ENCODE assay signal across 18 cellular contexts in genomic region chr4:2303121-2303685, GRCh38.
"Had no signal": no experiment of that assay in that cellular context is flagged by ENCODE, and none has a peak within 500 bp of the region (broad histone marks: within the 10 kb centered on the region; RNA-seq: fewer than 3 reads in every experiment).

No MANE protein-coding gene starts in this region.

- H3K27me3 ChIP-seq: esophagus squamous epithelium, gastrocnemius medialis, neutrophil, thyroid gland had no signal

- H3K4me3 ChIP-seq: esophagus squamous epithelium, gastrocnemius medialis, thyroid gland had no signal

- H3K4me1 ChIP-seq: gastrocnemius medialis had no signal

- H3K27ac Mint-ChIP-seq: activated CD8-positive, alpha-beta T cell treated with anti-CD3 and anti-CD28 coated beads, Interleukin-2, amount 10 ng/mL, durations not matched to agents 7 days and 5 days; activated naive CD4-positive, alpha-beta T cell treated with anti-CD3 and anti-CD28 coated beads for 36 hours; activated T-cell treated with anti-CD3 and anti-CD28 coated beads, Interleukin-2, amount 50 U/mL, for 24 hours; brain; natural killer cell treated with Interleukin-12 subunit alpha and Interleukin-12 subunit beta and Interleukin-15 and Interleukin-18, amount 100 ng/mL, for 72 hours had no signal

- H3K36me3 Mint-ChIP-seq: natural killer cell treated with Interleukin-12 subunit alpha and Interleukin-12 subunit beta and Interleukin-15 and Interleukin-18, amount 100 ng/mL, for 72 hours had no signal

- DNase-seq: activated CD4-positive, alpha-beta T cell treated with anti-CD3 and anti-CD28 coated beads for 48 hours; activated CD8-positive, alpha-beta T cell treated with anti-CD3 and anti-CD28 coated beads, Interleukin-2, amount 10 ng/mL, durations not matched to agents 7 days and 5 days; activated naive CD4-positive, alpha-beta T cell treated with anti-CD3 and anti-CD28 coated beads for 36 hours; activated T-cell treated with anti-CD3 and anti-CD28 coated beads, Interleukin-2, amount 50 U/mL, for 24 hours; esophagus squamous epithelium; gastrocnemius medialis; hippocampal formation; left ventricle myocardium superior; posterior cingulate gyrus; retina; stimulated activated CD4-positive, alpha-beta T cell treated with anti-CD3 and anti-CD28 coated beads, Interleukin-4, amount 100 ng/mL, for 1 hour; stimulated activated naive CD4-positive, alpha-beta T cell had no signal

- H3K36me3 ChIP-seq: esophagus squamous epithelium, gastrocnemius medialis, neutrophil, thyroid gland had no signal

- H3K4me3 Mint-ChIP-seq: activated CD8-positive, alpha-beta T cell treated with anti-CD3 and anti-CD28 coated beads, Interleukin-2, amount 10 ng/mL, durations not matched to agents 7 days and 5 days; activated naive CD4-positive, alpha-beta T cell treated with anti-CD3 and anti-CD28 coated beads for 36 hours; activated T-cell treated with anti-CD3 and anti-CD28 coated beads, Interleukin-2, amount 50 U/mL, for 24 hours; activated T-helper 17 cell treated with anti-CD3 and anti-CD28 coated beads, Interleukin-2, amount 50 U/mL, for 72 hours; brain; natural killer cell treated with Interleukin-12 subunit alpha and Interleukin-12 subunit beta and Interleukin-15 and Interleukin-18, amount 100 ng/mL, for 72 hours had no signal

- ATAC-seq: activated CD8-positive, alpha-beta T cell treated with anti-CD3 and anti-CD28 coated beads, Interleukin-2, amount 10 ng/mL, durations not matched to agents 7 days and 5 days; activated T-helper 17 cell treated with anti-CD3 and anti-CD28 coated beads, Interleukin-2, amount 50 U/mL, for 72 hours; gastrocnemius medialis; left ventricle myocardium superior; SK-N-SH treated with all-trans-retinoic acid at 6 μM for 48 hours had no signal

- H3K4me1 Mint-ChIP-seq: brain had no signal

- H3K27me3 Mint-ChIP-seq: activated T-cell treated with anti-CD3 and anti-CD28 coated beads, Interleukin-2, amount 50 U/mL, for 24 hours; activated T-helper 17 cell treated with anti-CD3 and anti-CD28 coated beads, Interleukin-2, amount 50 U/mL, for 72 hours; natural killer cell treated with Interleukin-12 subunit alpha and Interleukin-12 subunit beta and Interleukin-15 and Interleukin-18, amount 100 ng/mL, for 72 hours had no signal

- H3K27ac ChIP-seq: esophagus squamous epithelium, gastrocnemius medialis, neutrophil, thyroid gland had no signal

- H3K9me3 Mint-ChIP-seq: activated T-helper 17 cell treated with anti-CD3 and anti-CD28 coated beads, Interleukin-2, amount 50 U/mL, for 72 hours; natural killer cell treated with Interleukin-12 subunit alpha and Interleukin-12 subunit beta and Interleukin-15 and Interleukin-18, amount 100 ng/mL, for 72 hours had no signal

- H3K9me3 ChIP-seq: esophagus squamous epithelium, gastrocnemius medialis, neutrophil, thyroid gland had no signal
